In genomic region chr1:8643542-8644536, GRCh38 we compare ENCODE assay signal across 8 cellular contexts.
DNase-seq lines count a peak whose midpoint lies in the region; ATAC-seq, FAIRE-seq and TF ChIP-seq lines count a peak whose summit lies in the region.

No MANE protein-coding gene starts in this region.

- ATAC-seq in GM19372 (IDR thresholded peaks at IDR 0.05; ENCODE audit: low read depth, unreplicated experiment) (peak; percentile 82), HG03095 (IDR thresholded peaks at IDR 0.05; ENCODE audit: unreplicated experiment) (peak; percentile 76), T-helper 17 cell (peak; percentile 63)

- no peaks in the 10 kb centered on the region for H3K36me3 Mint-ChIP-seq in T-helper 17 cell (ENCODE audit: low read depth)

- no peaks in the 10 kb centered on the region for H3K27me3 ChIP-seq in mammary epithelial cell (ENCODE audit: insufficient read depth, low read length)

- no peak overlapping the region for H3K27ac Mint-ChIP-seq in T-helper 17 cell

- H3K4me1 Mint-ChIP-seq in T-helper 17 cell = peaks cover 2% of the 10 kb centered on the region

- H3K9ac ChIP-seq in mammary epithelial cell (ENCODE audit: insufficient read depth, low read length) = no peak overlapping the region

- no peak for TF ChIP-seq POLR2A in GM12891 (IDR thresholded peaks at IDR 0.05; ENCODE audit: low read depth, low read length)

- TF ChIP-seq CTCF in mammary epithelial cell (conservative IDR thresholded peaks at IDR 0.05 in 1 of 2, IDR thresholded peaks at IDR 0.05 in 1 of 2; ENCODE audit: extremely low read depth in 1 of 2, insufficient read depth in 1 of 2, low read depth in 1 of 2, low read length in 2 of 2) = no peak

- H3K9me3 ChIP-seq in T-helper 17 cell (ENCODE audit: control insufficient read depth, low read length, poor library complexity, severe bottlenecking) (no peaks in the 10 kb centered on the region), mammary epithelial cell (replicated peaks; ENCODE audit: insufficient read depth, low read length) (no peaks in the 10 kb centered on the region)

- H3K4me1 ChIP-seq in mammary epithelial cell (ENCODE audit: insufficient read depth, low read length) = peaks cover 4% of the 10 kb centered on the region

- 94% methylated on average over 6 of the region's 6 CpGs for WGBS in mammary epithelial cell (ENCODE audit: low coverage, missing lambda C conversion rate)

- no peaks in the 10 kb centered on the region for H4K20me1 ChIP-seq in mammary epithelial cell (ENCODE audit: insufficient read depth, low read length)

- H3K27me3 Mint-ChIP-seq in T-helper 17 cell = no peaks in the 10 kb centered on the region

- DNase-seq in GM12891 (ENCODE audit: insufficient read length, low spot score) (no peak), T-helper 17 cell (no peak), globus pallidus (ENCODE audit: low spot score) (no peak), mammary epithelial cell (no peak), AG20443 (ENCODE audit: low spot score) (no peak)
- no peak for DNase-seq in effector CD4-positive, alpha-beta T cell

- intact Hi-C loops in mammary epithelial cell (cut with micrococcal nuclease) = no loop called here

- no peak overlapping the region for H3K4me3 Mint-ChIP-seq in T-helper 17 cell

- H3K27ac ChIP-seq in mammary epithelial cell (ENCODE audit: insufficient read depth, low read depth, low read length) = no peak overlapping the region

- dilution Hi-C loops in mammary epithelial cell (cut with HindIII; ENCODE audit: low sequenced_read_pairs) = no loop called here

- no peak overlapping the region for H3K4me3 ChIP-seq in mammary epithelial cell (replicated peaks in 1 of 3; ENCODE audit: insufficient read depth in 1 of 3, low read depth in 2 of 3, low read length in 3 of 3)

- in situ Hi-C loops in mammary epithelial cell (cut with MboI; ENCODE audit: low sequenced_read_pairs in 2 of 2) = no loop called here

- BruUV-seq in mammary epithelial cell (replicated peaks; lab: Mats Ljungman, UMichigan) = no TSS peak

- peak; percentile 80 for FAIRE-seq in GM12891 (lab: Jason Lieb, UNC)

- H3K4me2 ChIP-seq in mammary epithelial cell (ENCODE audit: insufficient read depth, low read depth, low read length) = no peak overlapping the region

- CTCF ChIA-PET in mammary epithelial cell (lab: Charles Lee; ENCODE audit: low non-redundant PET) = no interaction called here

- H3K79me2 ChIP-seq in mammary epithelial cell (ENCODE audit: insufficient read depth, low read length) = peaks cover 17% of the 10 kb centered on the region

- no peaks in the 10 kb centered on the region for H3K36me3 ChIP-seq in mammary epithelial cell (ENCODE audit: insufficient read depth, low read length)

- H2AFZ ChIP-seq in mammary epithelial cell (ENCODE audit: low read depth, low read length) = no peak overlapping the region

TF ChIP-seq in GM12891, 5 proteins besides CTCF, POLR2A, EP300 and RAD21:
- TF ChIP-seq POU2F2 (IDR thresholded peaks at IDR 0.05; ENCODE audit: low read depth, low read length) (no peak), TAF1 (IDR thresholded peaks at IDR 0.05; ENCODE audit: low read depth, low read length) (no peak), SPI1 (IDR thresholded peaks at IDR 0.05; ENCODE audit: low read depth, low read length) (no peak), PAX5 (IDR thresholded peaks at IDR 0.05; ENCODE audit: insufficient read depth, low read length, severe bottlenecking) (no peak), POLR2AphosphoS5 (IDR thresholded peaks at IDR 0.05; ENCODE audit: low read depth, low read length) (no peak)
TF ChIP-seq in GM12891: peak in this region for 0.
